8 cellular contexts compared by ENCODE assay signal in the genomic region with DNA sequence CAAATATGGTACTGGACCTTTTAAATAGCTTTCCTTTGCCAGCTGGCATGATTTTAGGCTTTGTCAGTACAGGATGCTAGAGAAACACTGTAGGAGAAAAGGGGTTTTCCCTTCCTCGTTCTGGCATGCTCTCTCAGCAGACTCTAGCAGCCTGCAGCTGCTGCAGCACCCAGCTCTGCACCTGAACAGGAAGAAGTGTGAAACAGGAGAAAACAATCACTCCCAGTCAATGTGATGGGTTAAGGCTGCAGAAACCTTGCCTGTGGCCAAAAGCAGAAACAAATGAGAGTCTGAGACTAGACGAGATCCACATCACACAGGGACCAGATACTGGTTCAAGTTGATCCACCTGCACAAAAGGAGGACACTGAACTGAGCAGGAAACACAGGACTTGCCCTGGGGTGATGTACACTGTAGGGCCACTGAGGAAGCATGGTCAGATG. TPM values are rescaled to one million over a fixed set of nuclear protein-coding genes. Genes with fewer than 3 reads are reported as not detected.
DNase-seq lines count a peak whose midpoint lies in the region; ATAC-seq, FAIRE-seq and TF ChIP-seq lines count a peak whose summit lies in the region.

No MANE protein-coding gene starts in this region.

- peaks cover 0 to 2% (median 0%) of the 10 kb centered on the region in 7 donors for H3K9me3 Mint-ChIP-seq in CD14-positive monocyte

- H4K8ac ChIP-seq in trophoblast cell (ENCODE audit: low read depth, low read length) = no peak overlapping the region

- H3K18ac ChIP-seq in trophoblast cell (ENCODE audit: low read length) = no peak overlapping the region

- no peak overlapping the region for H3K9ac ChIP-seq in trophoblast cell (ENCODE audit: low read length)

- H3K4me2 ChIP-seq in trophoblast cell (ENCODE audit: low read length) = no peak overlapping the region

- H3K4me1 Mint-ChIP-seq in CD14-positive monocyte = peaks cover 3% of the 10 kb centered on the region

- no peak overlapping the region for H2BK12ac ChIP-seq in trophoblast cell (ENCODE audit: low read length)

- H3K27ac ChIP-seq in trophoblast cell (ENCODE audit: low read depth, low read length) = no peak overlapping the region

- no peak overlapping the region for H3K23ac ChIP-seq in trophoblast cell (ENCODE audit: low read length)

- no peak overlapping the region for H2AFZ ChIP-seq in trophoblast cell (ENCODE audit: insufficient read depth, low read length, poor library complexity)

- no peak for TF ChIP-seq CTCF in GM12865 (IDR thresholded peaks at IDR 0.05; ENCODE audit: insufficient read depth, low read depth, low read length, missing control alignments)
- no peak for TF ChIP-seq CTCF in CD14-positive monocyte (IDR thresholded peaks at IDR 0.05)

- H3K9me3 ChIP-seq in trophoblast cell (ENCODE audit: insufficient read depth, low read depth, low read length) = no peaks in the 10 kb centered on the region

- no peaks in the 10 kb centered on the region for H3K79me2 ChIP-seq in trophoblast cell (ENCODE audit: control insufficient read depth, insufficient read depth, low read length, poor library complexity)

- H3K79me1 ChIP-seq in trophoblast cell (ENCODE audit: low read length) = no peaks in the 10 kb centered on the region

- H3K4me3 Mint-ChIP-seq in CD14-positive monocyte = no peak overlapping the region

- H3K36me3 Mint-ChIP-seq in CD14-positive monocyte = no peaks in the 10 kb centered on the region

- no peak overlapping the region for H4K12ac ChIP-seq in trophoblast cell (ENCODE audit: low read depth, low read length)

- H3K4me3 ChIP-seq in GM12865 (ENCODE audit: low read depth, low read length) = no peak overlapping the region
- no peak overlapping the region for H3K4me3 ChIP-seq in trophoblast cell (ENCODE audit: low read depth, low read length)

- H2AK5ac ChIP-seq in trophoblast cell (ENCODE audit: low read length) = no peak overlapping the region

- ATAC-seq in GM21529 (IDR thresholded peaks at IDR 0.05; ENCODE audit: unreplicated experiment) = peak; percentile 98

- peak; percentile 69 for FAIRE-seq in islet of Langerhans (lab: Jason Lieb, UNC)

- intact Hi-C loops in CD14-positive monocyte (cut with micrococcal nuclease) = loop anchor here in 1 of 2 donors (10.0 kb wide), 1 partner anchor 182 kb away; a partner anchor contains a TSS

- H3K4ac ChIP-seq in trophoblast cell (ENCODE audit: low read depth, low read length) = no peak overlapping the region

- DNase-seq in GM12865 (ENCODE audit: low read depth) = peak; percentile 84
- DNase-seq in M059J (ENCODE audit: low read depth) = peak; percentile 11
- peak; percentile 26 for DNase-seq in activated CD8-positive, alpha-beta memory T cell treated with anti-CD3 and anti-CD28 coated beads, Interleukin-2, amount 50 U/mL, for 4 hours
- DNase-seq in trophoblast cell = no peak
- no peak for DNase-seq in UCSD-AML1 (lab: John Stamatoyannopoulos, UW; ENCODE audit: unreplicated experiment)
- no peak for DNase-seq in CD14-positive monocyte (ENCODE audit: low spot score)

- H3K14ac ChIP-seq in trophoblast cell (ENCODE audit: low read length) = no peak overlapping the region

- H2BK120ac ChIP-seq in trophoblast cell (ENCODE audit: insufficient read depth, low read length, poor library complexity) = no peak overlapping the region

- H3K36me3 ChIP-seq in trophoblast cell (ENCODE audit: control insufficient read depth in 1 of 2, insufficient read depth in 2 of 2, low read length in 2 of 2) = no peaks in the 10 kb centered on the region

- H3K4me1 ChIP-seq in trophoblast cell (ENCODE audit: control insufficient read depth in 1 of 2, insufficient read depth in 2 of 2, low read length in 2 of 2) = no peaks in the 10 kb centered on the region

- no CpG with 5 or more reads among the region's 2 CpGs for WGBS in trophoblast cell (ENCODE audit: extremely low coverage, insufficient coverage, insufficient read length)

- no peak overlapping the region for H4K91ac ChIP-seq in trophoblast cell (ENCODE audit: low read depth, low read length)

- H3K27ac Mint-ChIP-seq in CD14-positive monocyte = peak overlapping the region in 1 of 7 donors; percentile 36

- H3K27me3 Mint-ChIP-seq in CD14-positive monocyte (ENCODE audit: low read depth in 3 of 3) = peaks cover 4 to 13% (median 9%) of the 10 kb centered on the region in 3 donors

- H3K27me3 ChIP-seq in trophoblast cell (ENCODE audit: insufficient read depth, low read length) = no peaks in the 10 kb centered on the region

- H2BK5ac ChIP-seq in trophoblast cell (ENCODE audit: low read depth, low read length, poor library complexity) = no peak overlapping the region

RNA-seq across cellular contexts. Expression of a gene that starts 21.2 kb away (rescaled TPM):
- 0.15 and 0.37 TPM in 2 replicates for total RNA-seq in M059J (2014; rRNA removed; shearing (Covaris generic))
- 4.8 and 5.3 TPM in 2 replicates for polyA plus RNA-seq in trophoblast cell (2013)
- under 1 TPM; 0.17 to 0.35 TPM for polyA plus RNA-seq in CD14-positive monocyte

RNA-seq across cellular contexts. Expression of a gene that starts 42.7 kb away (rescaled TPM):
- total RNA-seq in M059J (2014; rRNA removed; shearing (Covaris generic)) = 52.9 and 84.5 TPM in 2 replicates
- polyA plus RNA-seq in trophoblast cell (2013) = 28.6 and 30.5 TPM in 2 replicates
- polyA plus RNA-seq in CD14-positive monocyte = 10 to 100 TPM; 26.4 to 28.1 TPM

RNA-seq across cellular contexts. Expression of a gene that starts 42.9 kb away (rescaled TPM):
- 486 and 582 TPM in 2 replicates for total RNA-seq in M059J (2014; rRNA removed; shearing (Covaris generic))
- 268 and 276 TPM in 2 replicates for polyA plus RNA-seq in trophoblast cell (2013)
- polyA plus RNA-seq in CD14-positive monocyte = 100 to 1,000 TPM; 557 to 597 TPM

Comparison
In these comparisons a context has a peak if more than half of its experiments do, and no peak if none do; other contexts are left out.
1. DNase-seq: peak in GM12865 (single experiment), M059J (single experiment) and activated CD8-positive, alpha-beta memory T cell treated with anti-CD3 and anti-CD28 coated beads, Interleukin-2, amount 50 U/mL, for 4 hours (single experiment); none in trophoblast cell (0 of 2), UCSD-AML1 (single experiment) and CD14-positive monocyte (single experiment).